Comparison of ENCODE assay signal across 19 cellular contexts in genomic region chr5:168479166-168479565, GRCh38. TPM values are rescaled to one million over a fixed set of nuclear protein-coding genes. Genes with fewer than 3 reads are reported as not detected.
"Had no signal": no experiment of that assay in that cellular context is flagged by ENCODE, and none has a peak within 500 bp of the region (broad histone marks: within the 10 kb centered on the region; RNA-seq: fewer than 3 reads in every experiment).

No MANE protein-coding gene starts in this region.

- H3K4me3 ChIP-seq: heart right ventricle, left lung, smooth muscle cell, stomach had no signal

- ATAC-seq: activated T-cell treated with anti-CD3 and anti-CD28 coated beads, Interleukin-2, amount 50 U/mL, for 72 hours; heart right ventricle; left lung; sciatic nerve; stimulated activated effector memory CD8-positive, alpha-beta T cell treated with anti-CD3 and anti-CD28 coated beads, Interleukin-12 subunit alpha, Interleukin-12 subunit beta, amount 100 ng/mL, for 72 hours had no signal

- H3K4me2 ChIP-seq: smooth muscle cell had no signal

- H3K36me3 Mint-ChIP-seq: stimulated activated effector memory CD8-positive, alpha-beta T cell treated with anti-CD3 and anti-CD28 coated beads, Interleukin-12 subunit alpha, Interleukin-12 subunit beta, amount 100 ng/mL, for 72 hours had no signal

- H3K9ac ChIP-seq: parathyroid adenoma had no signal

- H3K9me3 Mint-ChIP-seq: activated CD4-positive, alpha-beta T cell treated with anti-CD3 and anti-CD28 coated beads, Interleukin-2, amount 10 ng/mL, durations not matched to agents 24 days and 14 days; activated T-cell treated with anti-CD3 and anti-CD28 coated beads, Interleukin-2, amount 50 U/mL, for 72 hours; nephron; stimulated activated effector memory CD8-positive, alpha-beta T cell treated with anti-CD3 and anti-CD28 coated beads, Interleukin-12 subunit alpha, Interleukin-12 subunit beta, amount 100 ng/mL, for 72 hours had no signal

- H3K36me3 ChIP-seq: heart right ventricle, left lung had no signal

- H3K79me2 ChIP-seq: parathyroid adenoma had no signal

- H3K4me3 Mint-ChIP-seq: activated CD4-positive, alpha-beta T cell treated with anti-CD3 and anti-CD28 coated beads, Interleukin-2, amount 10 ng/mL, durations not matched to agents 24 days and 14 days; activated T-cell treated with anti-CD3 and anti-CD28 coated beads, Interleukin-2, amount 50 U/mL, for 72 hours; nephron; stimulated activated effector memory CD8-positive, alpha-beta T cell treated with anti-CD3 and anti-CD28 coated beads, Interleukin-12 subunit alpha, Interleukin-12 subunit beta, amount 100 ng/mL, for 72 hours had no signal

- H3K4me1 ChIP-seq: heart right ventricle, left lung, parathyroid adenoma, stomach had no signal

- DNase-seq: activated CD4-positive, alpha-beta T cell treated with anti-CD3 and anti-CD28 coated beads, Interleukin-2, amount 10 ng/mL, durations not matched to agents 24 days and 14 days; activated CD8-positive, alpha-beta memory T cell treated with anti-CD3 and anti-CD28 coated beads, Interleukin-2, amount 50 U/mL, for 4 hours; activated effector memory CD4-positive, alpha-beta T cell treated with anti-CD3 and anti-CD28 coated beads, Interleukin-2, amount 50 U/mL, for 16 hours; activated naive CD4-positive, alpha-beta T cell treated with anti-CD3 and anti-CD28 coated beads, Interleukin-2, amount 50 U/mL, for 16 hours; activated T-cell treated with anti-CD3 and anti-CD28 coated beads, Interleukin-2, amount 50 U/mL, for 72 hours; effector CD8-positive, alpha-beta T cell; heart right ventricle; left lung; midbrain; stimulated activated CD4-positive, alpha-beta T cell treated with anti-CD3 and anti-CD28 coated beads, Interleukin-4, amount 100 ng/mL, for 1 hour; stomach; T1000; trophoblast cell had no signal

- H3K4me1 Mint-ChIP-seq: nephron had no signal

- H3K27ac Mint-ChIP-seq: activated CD4-positive, alpha-beta T cell treated with anti-CD3 and anti-CD28 coated beads, Interleukin-2, amount 10 ng/mL, durations not matched to agents 24 days and 14 days; activated T-cell treated with anti-CD3 and anti-CD28 coated beads, Interleukin-2, amount 50 U/mL, for 72 hours; nephron; stimulated activated effector memory CD8-positive, alpha-beta T cell treated with anti-CD3 and anti-CD28 coated beads, Interleukin-12 subunit alpha, Interleukin-12 subunit beta, amount 100 ng/mL, for 72 hours had no signal

- H3K27ac ChIP-seq: heart right ventricle, left lung, parathyroid adenoma, stomach had no signal

- H2AFZ ChIP-seq: parathyroid adenoma had no signal

- FAIRE-seq: endothelial cell of umbilical vein had no signal

- H3K9me3 ChIP-seq: heart right ventricle, left lung, stomach had no signal

- H3K27me3 ChIP-seq: left lung, stomach had no signal

RNA-seq across cellular contexts. Expression of gene FBLL1, which starts 49.9 kb away (rescaled TPM):
- total RNA-seq: activated CD4-positive, alpha-beta T cell treated with anti-CD3 and anti-CD28 coated beads, Interleukin-2, amount 10 ng/mL, durations not matched to agents 24 days and 14 days; left lung had no signal
